8 cellular contexts compared by ENCODE assay signal in genomic region chr6:3748208-3748701, GRCh38. TPM values are rescaled to one million over a fixed set of nuclear protein-coding genes. Genes with fewer than 3 reads are reported as not detected.
DNase-seq lines count a peak whose midpoint lies in the region; ATAC-seq, FAIRE-seq and TF ChIP-seq lines count a peak whose summit lies in the region.

No MANE protein-coding gene starts in this region.

- peak overlapping the region in 4 of 5 experiments; percentile 15 to 95 (median 88) for H3K27ac Mint-ChIP-seq in brain

- H3K9me3 Mint-ChIP-seq in brain, result no peaks in the 10 kb centered on the region

- H3K4me3 Mint-ChIP-seq in brain, result peak overlapping the region; percentile 34 to 92 (median 84)

- FAIRE-seq in D721Med (lab: Jason Lieb, UNC), result no peak

- DNase-seq in D721Med (ENCODE audit: insufficient read length, low spot score) (peak; percentile 87), RPMI7951 (ENCODE audit: low read depth) (peak; percentile 80), inferior parietal cortex (ENCODE audit: extremely low spot score) (peak; percentile 49)
- peak; percentile 61 for DNase-seq in stimulated activated CD4-positive, alpha-beta T cell treated with anti-CD3 and anti-CD28 coated beads, Interleukin-15, amount 100 ng/mL, for 24 hours

- H3K4me1 Mint-ChIP-seq in brain, result peaks cover 62% of the 10 kb centered on the region

- no peaks in the 10 kb centered on the region for H3K36me3 Mint-ChIP-seq in brain

- TF ChIP-seq CTCF in D721Med (IDR thresholded peaks at IDR 0.05; ENCODE audit: insufficient read depth, missing control alignments) (peak; percentile 53), brain (conservative IDR thresholded peaks at IDR 0.05) (peak; percentile 62 to 82)

- ATAC-seq in HG02610 (IDR thresholded peaks at IDR 0.05; ENCODE audit: unreplicated experiment), result peak; percentile 31
- no peak for ATAC-seq in HG03565 (IDR thresholded peaks at IDR 0.05; ENCODE audit: unreplicated experiment)
- ATAC-seq in HG02678 (IDR thresholded peaks at IDR 0.05; ENCODE audit: unreplicated experiment), result no peak

- H3K27me3 Mint-ChIP-seq in brain, result peaks cover 14% of the 10 kb centered on the region

RNA-seq across cellular contexts. Expression of gene PXDC1, which starts 3.3 kb away (rescaled TPM):
- 24.9 and 30.3 TPM in 2 replicates for total RNA-seq in RPMI7951 (2014; rRNA removed; shearing (Covaris generic))
- 30.5 TPM for polyA plus RNA-seq in brain (ENCODE audit: insufficient read depth, low read depth, low replicate concordance)
